6 cellular contexts compared by ENCODE assay signal in the genomic region with DNA sequence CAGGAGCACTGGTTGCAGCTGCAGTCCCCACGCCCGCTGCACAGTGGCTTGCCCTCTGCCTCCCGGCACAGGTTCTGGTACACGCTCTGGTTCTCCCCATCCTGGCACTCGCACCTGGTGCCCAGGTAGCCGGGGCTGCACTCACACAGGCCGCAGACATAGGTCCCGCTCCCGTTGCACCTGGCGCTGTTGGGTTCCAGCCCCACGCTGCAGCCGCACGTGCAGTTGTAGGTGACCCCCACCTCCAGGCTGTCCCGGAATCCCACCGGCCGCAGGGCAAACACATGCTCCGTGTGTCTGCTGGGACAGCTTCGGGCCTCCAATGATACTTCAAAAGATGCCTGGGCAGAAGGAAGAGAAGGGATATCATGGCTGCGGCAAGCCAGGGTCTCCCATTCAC.
"Had no signal": no experiment of that assay in that cellular context is flagged by ENCODE, and none has a peak within 500 bp of the region (broad histone marks: within the 10 kb centered on the region; RNA-seq: fewer than 3 reads in every experiment).

No MANE protein-coding gene starts in this region.

- H3K27ac Mint-ChIP-seq: GM23338 had no signal

- H3K9me3 Mint-ChIP-seq: GM23338, H9 had no signal

- H3K4me3 ChIP-seq: GM23338 had no signal

- H3K4me3 Mint-ChIP-seq: GM23338, H9 had no signal

- FAIRE-seq: H1, H54 had no signal

- DNase-seq: H9, HCEC 1CT, IMR-90 had no signal
